ENCODE assay signal across 2 cellular contexts in genomic region chr11:76791002-76791770, GRCh38. TPM values are rescaled to one million over a fixed set of nuclear protein-coding genes. Genes with fewer than 3 reads are reported as not detected.
"Had no signal": no experiment of that assay in that cellular context is flagged by ENCODE, and none has a peak within 500 bp of the region (broad histone marks: within the 10 kb centered on the region; RNA-seq: fewer than 3 reads in every experiment).

No MANE protein-coding gene starts in this region.

RNA-seq across cellular contexts. Expression of gene TSKU, which starts 8.0 kb away (rescaled TPM):
- total RNA-seq: natural killer cell had no signal
- polyA plus RNA-seq: immature natural killer cell had no signal
